In the genomic region with DNA sequence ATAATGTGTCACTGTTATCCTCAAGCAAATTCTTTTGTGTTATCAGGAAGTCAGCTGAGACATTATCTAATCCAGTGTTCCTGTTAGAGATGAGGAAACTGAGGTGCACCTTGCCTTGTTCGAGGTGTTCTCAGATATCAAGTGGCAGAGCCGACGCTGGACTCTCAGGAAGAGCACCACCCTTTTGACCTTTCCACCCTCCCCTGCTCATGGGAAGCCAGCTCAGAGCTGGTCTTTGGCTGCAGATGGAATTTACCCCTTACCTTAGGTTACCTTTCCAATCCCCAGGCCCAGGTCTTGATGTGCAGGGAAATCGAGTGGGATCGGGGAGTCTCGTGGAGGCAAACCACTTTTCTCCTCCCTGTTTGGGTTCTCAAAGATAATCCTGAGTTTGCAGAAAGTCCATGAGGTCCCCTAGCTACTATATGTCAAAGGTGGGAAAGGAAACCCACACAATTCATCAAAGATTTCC, we compare ENCODE assay signal across 25 cellular contexts.
"Had no signal": no experiment of that assay in that cellular context is flagged by ENCODE, and none has a peak within 500 bp of the region (broad histone marks: within the 10 kb centered on the region; RNA-seq: fewer than 3 reads in every experiment).

No MANE protein-coding gene starts in this region.

- DNase-seq: activated CD4-positive, alpha-beta memory T cell treated with anti-CD3 and anti-CD28 coated beads for 36 hours; activated CD4-positive, alpha-beta T cell treated with anti-CD3 and anti-CD28 coated beads, Interleukin-2, amount 10 ng/mL, durations not matched to agents 24 days and 14 days; activated CD4-positive, CD25-positive, alpha-beta regulatory T cell treated with anti-CD3 and anti-CD28 coated beads, Interleukin-2, amount 50 U/mL, for 72 hours; activated T-cell treated with anti-CD3 and anti-CD28 coated beads, Interleukin-2, amount 50 U/mL, for 48 hours; anterior cingulate cortex; endodermal cell; foreskin keratinocyte; heart right ventricle; left ventricle myocardium inferior; naive B cell; pancreas; retina; sigmoid colon; stimulated activated CD4-positive, alpha-beta T cell treated with anti-CD3 and anti-CD28 coated beads, Interleukin-1b, Interleukin-23, amount 100 ng/mL, for 48 hours; stimulated activated CD4-positive, alpha-beta T cell treated with anti-CD3 and anti-CD28 coated beads, Interleukin-4, amount 100 ng/mL, for 4 hours; stimulated activated CD8-positive, alpha-beta memory T cell treated with anti-CD3 and anti-CD28 coated beads, Interleukin-4, amount 100 ng/mL, for 48 hours; stimulated activated naive B cell treated with anti-CD40 and anti-IgM and Interleukin-4, amounts not matched to agents 10 μg/mL and 1 μg/mL and 100 μg/mL, for 72 hours; stomach; T-helper 1 cell; thyroid gland; upper lobe of right lung had no signal

- H3K4me3 ChIP-seq: heart right ventricle, left ventricle myocardium inferior, pancreas, prostate gland, sigmoid colon, smooth muscle cell, stomach, thyroid gland, upper lobe of right lung had no signal

- H3K27me3 ChIP-seq: heart right ventricle, pancreas, sigmoid colon, stomach, thyroid gland, upper lobe of right lung had no signal

- H3K4me2 ChIP-seq: smooth muscle cell had no signal

- ATAC-seq: activated naive CD4-positive, alpha-beta T cell treated with anti-CD3 and anti-CD28 coated beads, Interleukin-2, amount 50 U/mL, for 72 hours; esophagus mucosa; foreskin keratinocyte; heart right ventricle; pancreas; stimulated activated naive B cell treated with anti-CD40 and anti-IgM and Interleukin-4, amounts not matched to agents 10 μg/mL and 1 μg/mL and 100 μg/mL, for 72 hours; upper lobe of right lung had no signal

- H3K9me3 ChIP-seq: heart right ventricle, left ventricle myocardium inferior, pancreas, prostate gland, sigmoid colon, stomach, thyroid gland, upper lobe of right lung had no signal

- H3K27ac ChIP-seq: foreskin keratinocyte, heart right ventricle, left ventricle myocardium inferior, pancreas, prostate gland, sigmoid colon, stomach, thyroid gland, upper lobe of right lung had no signal

- H3K36me3 ChIP-seq: heart right ventricle, left ventricle myocardium inferior, pancreas, prostate gland, sigmoid colon, stomach, thyroid gland, upper lobe of right lung had no signal
